In the genomic region with DNA sequence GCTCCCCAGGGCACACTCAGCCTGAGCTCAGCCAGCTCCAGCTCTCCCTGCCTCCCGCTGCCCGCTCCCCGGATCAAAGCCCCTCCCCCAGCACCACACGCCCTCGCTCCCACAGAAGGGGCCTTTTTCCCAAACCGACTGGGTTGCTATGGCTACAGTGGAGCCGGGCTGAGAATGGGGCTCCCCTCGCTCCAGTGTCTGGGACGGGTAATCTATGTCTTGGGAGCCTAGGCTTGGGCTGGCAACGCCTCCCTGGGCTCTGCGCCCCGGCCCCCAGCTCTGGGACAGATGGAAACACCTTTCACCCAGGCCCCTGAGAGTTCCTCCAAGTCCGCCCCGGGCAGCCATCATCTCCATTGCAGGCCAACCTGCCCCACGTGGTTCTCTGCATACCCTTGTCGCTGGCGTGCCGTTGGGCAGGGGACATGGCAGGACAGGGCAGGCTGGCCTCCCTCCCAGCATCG, we compare ENCODE assay signal across 1 cellular context.
TF ChIP-seq lines count a peak whose summit lies in the region.

No MANE protein-coding gene starts in this region.

TF ChIP-seq in HepG2, 621 proteins besides CTCF, POLR2A, EP300 and RAD21:
- no peak for TF ChIP-seq PRPF4 (IDR thresholded peaks at IDR 0.05; ENCODE audit: low read depth, low read length, poor library complexity, severe bottlenecking)
- 0 out of 2 replicates have a peak, but pooled peaks have one; percentile 10 for TF ChIP-seq HNRNPL (IDR thresholded peaks at IDR 0.05; ENCODE audit: low read depth, low read length)
